Comparison of ENCODE assay signal across 13 cellular contexts in genomic region chr15:52803543-52804306, GRCh38. TPM values are rescaled to one million over a fixed set of nuclear protein-coding genes. Genes with fewer than 3 reads are reported as not detected.
A peak's percentile ranks its signal among the peaks of the same experiment; 100 is the strongest.
DNase-seq lines count a peak whose midpoint lies in the region; ATAC-seq and TF ChIP-seq lines count a peak whose summit lies in the region.
"Had no signal": no experiment of that assay in that cellular context is flagged by ENCODE, and none has a peak within 500 bp of the region (broad histone marks: within the 10 kb centered on the region; RNA-seq: fewer than 3 reads in every experiment).

No MANE protein-coding gene starts in this region.

- peaks cover 58% of the 10 kb centered on the region for H3K4me1 Mint-ChIP-seq in progenitor cell of endocrine pancreas (ENCODE audit: low read depth)

- H3K4me3 ChIP-seq in NT2/D1 (ENCODE audit: insufficient read length, low read depth), result peak overlapping the region; percentile 52
- peak overlapping the region; percentile 28 for H3K4me3 ChIP-seq in right cardiac atrium (ENCODE audit: low read length)

- DNase-seq in activated CD4-positive, alpha-beta T cell treated with anti-CD3 and anti-CD28 coated beads for 48 hours, result peak; percentile 9
- no peak for DNase-seq in activated CD4-positive, alpha-beta T cell treated with anti-CD3 and anti-CD28 coated beads for 4 hours
- DNase-seq in NT2/D1 (ENCODE audit: low read depth, low spot score) (no peak), right cardiac atrium (no peak), progenitor cell of endocrine pancreas (ENCODE audit: low spot score, unreplicated experiment) (no peak), HuH-7.5 (ENCODE audit: low spot score) (no peak), GM13976 (ENCODE audit: low spot score) (no peak), NCI-H2227 treated with DMSO at 0.1 percent for 48 hours (lab: John Stamatoyannopoulos, UW) (no peak)
- DNase-seq: HCEC 1CT; stimulated activated CD4-positive, alpha-beta T cell treated with anti-CD3 and anti-CD28 coated beads, Interleukin-1b, Interleukin-23, amount 100 ng/mL, for 48 hours had no signal

- no peaks in the 10 kb centered on the region for H3K27me3 Mint-ChIP-seq in progenitor cell of endocrine pancreas

- intact Hi-C loops in right cardiac atrium (cut with DNase I), result no loop called here

- no peak for ATAC-seq in right cardiac atrium

- WGBS in right cardiac atrium, result 2% methylated on average over 47 of the region's 47 CpGs

- TF ChIP-seq CTCF in progenitor cell of endocrine pancreas (IDR thresholded peaks at IDR 0.05; ENCODE audit: unreplicated experiment), result no peak
- TF ChIP-seq CTCF in GM13976 (IDR thresholded peaks at IDR 0.05; ENCODE audit: borderline replicate concordance, control extremely low read depth, extremely low read depth, insufficient read depth, missing control alignments), result no peak

- no peaks in the 10 kb centered on the region for H3K9me3 Mint-ChIP-seq in progenitor cell of endocrine pancreas (ENCODE audit: low read depth)

- peak overlapping the region; percentile 93 for H3K27ac Mint-ChIP-seq in progenitor cell of endocrine pancreas

- H3K4me1 ChIP-seq in NT2/D1 (ENCODE audit: insufficient read depth, insufficient read length) (no peaks in the 10 kb centered on the region), right cardiac atrium (ENCODE audit: control insufficient read depth, insufficient read depth, low read length) (no peaks in the 10 kb centered on the region)

- no peak overlapping the region for H3K27ac ChIP-seq in right cardiac atrium (ENCODE audit: low read length)
- H3K27ac ChIP-seq: vagina, VCaP had no signal

- H3K4me3 Mint-ChIP-seq in progenitor cell of endocrine pancreas (ENCODE audit: low read depth), result peak overlapping the region; percentile 81

- peaks cover 4% of the 10 kb centered on the region for H3K36me3 ChIP-seq in NT2/D1 (ENCODE audit: insufficient read depth, insufficient read length, low read length)
- H3K36me3 ChIP-seq: vagina had no signal

- H3K9me3 ChIP-seq in NT2/D1 (ENCODE audit: insufficient read depth, low read length) (no peaks in the 10 kb centered on the region; the same call in 1 of the 2 replicates), right cardiac atrium (ENCODE audit: control insufficient read depth, low read length) (no peaks in the 10 kb centered on the region)
- H3K9me3 ChIP-seq: vagina had no signal

- H3K36me3 Mint-ChIP-seq in progenitor cell of endocrine pancreas (ENCODE audit: insufficient read depth), result peaks cover 8% of the 10 kb centered on the region

- H3K9ac ChIP-seq in NT2/D1 (ENCODE audit: insufficient read length, low read depth), result peak overlapping the region; percentile 58

- in situ Hi-C loops in GM13976 (cut with MboI; ENCODE audit: low sequenced_read_pairs, unreplicated experiment), result no loop called here

- peaks cover 4% of the 10 kb centered on the region for H3K27me3 ChIP-seq in NT2/D1 (ENCODE audit: insufficient read depth, insufficient read length)
- no peaks in the 10 kb centered on the region for H3K27me3 ChIP-seq in right cardiac atrium (ENCODE audit: control insufficient read depth, insufficient read depth)

RNA-seq across cellular contexts. Expression of gene ONECUT1, which starts 13.6 kb away (rescaled TPM):
- under 1 TPM in 1 of 4 donors, not detected in 3; 0.29 TPM for total RNA-seq in right cardiac atrium
- 0.05 TPM for polyA plus RNA-seq in right cardiac atrium
- total RNA-seq in progenitor cell of endocrine pancreas, result 304 and 341 TPM in 2 replicates
- total RNA-seq: lower leg skin, vagina had no signal

Comparison
In these comparisons a context has a peak if more than half of its experiments do, and no peak if none do; other contexts are left out.
1. RNA of gene ONECUT1, which starts 13.6 kb away (total RNA-seq): 304 to 341 TPM in progenitor cell of endocrine pancreas; 0.29 TPM in right cardiac atrium; every median in the first group is over 100 times any median in the second.